ENCODE assay signal across 15 cellular contexts in genomic region chr21:40165212-40165611, GRCh38.
DNase-seq lines count a peak whose midpoint lies in the region; ATAC-seq and TF ChIP-seq lines count a peak whose summit lies in the region.
"Had no signal": no experiment of that assay in that cellular context is flagged by ENCODE, and none has a peak within 500 bp of the region (broad histone marks: within the 10 kb centered on the region; RNA-seq: fewer than 3 reads in every experiment).

No MANE protein-coding gene starts in this region.

- DNase-seq in astrocyte of the hippocampus (ENCODE audit: low read depth, low spot score) (peak; percentile 65), left ventricle myocardium inferior (peak; percentile 22), DMS 273 (lab: John Stamatoyannopoulos, UW; ENCODE audit: unreplicated experiment) (no peak), BE2C (no peak)
- DNase-seq: CD4-positive, alpha-beta T cell; DMS53; NCI-H1436; NCI-H510A; PC-9 had no signal

- ATAC-seq in HG03175 (IDR thresholded peaks at IDR 0.05; ENCODE audit: unreplicated experiment): no peak
- ATAC-seq: GM12878, HCT116 had no signal

- peak overlapping the region; percentile 77 for H2AFZ ChIP-seq in neuron (ENCODE audit: low read depth, low read length)
- H2AFZ ChIP-seq: PC-9 had no signal

- H3K4me3 ChIP-seq in HUES48 (ENCODE audit: low read depth, low read length) (no peak overlapping the region), left ventricle myocardium inferior (no peak overlapping the region), neuron (ENCODE audit: low read length) (peak overlapping the region; percentile 29), BE2C (ENCODE audit: low read depth, low read length) (no peak overlapping the region)
- H3K4me3 ChIP-seq: GM12878, PC-9 had no signal

- H3K27me3 ChIP-seq in HUES48 (ENCODE audit: control insufficient read depth, insufficient read depth, low read length) (no peaks in the 10 kb centered on the region), left ventricle myocardium inferior (ENCODE audit: low read depth) (no peaks in the 10 kb centered on the region), neuron (ENCODE audit: insufficient read depth, low read length) (no peaks in the 10 kb centered on the region), BE2C (no peaks in the 10 kb centered on the region)

- H3K9me3 ChIP-seq in HUES48 (ENCODE audit: control insufficient read depth, insufficient read depth, low read length) (no peaks in the 10 kb centered on the region), left ventricle myocardium inferior (replicated peaks) (no peaks in the 10 kb centered on the region), neuron (ENCODE audit: low read length) (no peaks in the 10 kb centered on the region), BE2C (peaks cover 6% of the 10 kb centered on the region)

- H3K4me1 ChIP-seq in HUES48 (ENCODE audit: control insufficient read depth, insufficient read depth, low read length): peaks cover 22% of the 10 kb centered on the region
- H3K4me1 ChIP-seq in left ventricle myocardium inferior: peaks cover 9% of the 10 kb centered on the region
- H3K4me1 ChIP-seq in neuron (ENCODE audit: insufficient read depth, low read length): peaks cover 27% of the 10 kb centered on the region
- no peaks in the 10 kb centered on the region for H3K4me1 ChIP-seq in BE2C

- TF ChIP-seq CTCF in left ventricle myocardium inferior (IDR thresholded peaks at IDR 0.05; ENCODE audit: borderline replicate concordance) (no peak), BE2C (IDR thresholded peaks at IDR 0.05; ENCODE audit: low read depth, low read length) (no peak)

- H3K9ac ChIP-seq in HUES48 (ENCODE audit: low read depth, low read length): peak overlapping the region; percentile 36; the same call in 1 of the 2 replicates
- H3K9ac ChIP-seq: KMS-11 had no signal

- H3K27ac ChIP-seq in HUES48 (ENCODE audit: low read depth, low read length) (peak overlapping the region; percentile 86), left ventricle myocardium inferior (replicated peaks) (no peak overlapping the region)
- H3K27ac ChIP-seq: KMS-11, PC-9 had no signal

- intact Hi-C loops in left ventricle myocardium inferior (cut with micrococcal nuclease): no loop called here

- H3K36me3 ChIP-seq in HUES48 (ENCODE audit: control insufficient read depth, insufficient read depth, low read length) (no peaks in the 10 kb centered on the region), left ventricle myocardium inferior (no peaks in the 10 kb centered on the region), neuron (ENCODE audit: insufficient read depth, low read length) (no peaks in the 10 kb centered on the region), BE2C (no peaks in the 10 kb centered on the region)

Comparison
In these comparisons a context has a peak if more than half of its experiments do, and no peak if none do; other contexts are left out.
1. DNase-seq: peak in astrocyte of the hippocampus (single experiment) and left ventricle myocardium inferior (single experiment); none in DMS 273 (single experiment) and BE2C (single experiment).